In genomic region chr4:177660223-177660622, GRCh38 we compare ENCODE assay signal across 9 cellular contexts.
"Had no signal": no experiment of that assay in that cellular context is flagged by ENCODE, and none has a peak within 500 bp of the region (broad histone marks: within the 10 kb centered on the region; RNA-seq: fewer than 3 reads in every experiment).

No MANE protein-coding gene starts in this region.

- DNase-seq: GM23248, GOT3, H7, H9, HCEC 1CT, HFFc6 had no signal

- H3K27ac ChIP-seq: GM23248 had no signal

- H2AFZ ChIP-seq: GM23248, GM23338 had no signal

- ATAC-seq: GM23338, HCT116 had no signal

- H3K9ac ChIP-seq: GM23248 had no signal

- H3K4me1 ChIP-seq: HAP-1 had no signal

- H3K4me3 ChIP-seq: GM23248, GM23338, HAP-1 had no signal

- H3K4me2 ChIP-seq: GM23338 had no signal

- H3K36me3 ChIP-seq: HAP-1 had no signal
